In the genomic region with DNA sequence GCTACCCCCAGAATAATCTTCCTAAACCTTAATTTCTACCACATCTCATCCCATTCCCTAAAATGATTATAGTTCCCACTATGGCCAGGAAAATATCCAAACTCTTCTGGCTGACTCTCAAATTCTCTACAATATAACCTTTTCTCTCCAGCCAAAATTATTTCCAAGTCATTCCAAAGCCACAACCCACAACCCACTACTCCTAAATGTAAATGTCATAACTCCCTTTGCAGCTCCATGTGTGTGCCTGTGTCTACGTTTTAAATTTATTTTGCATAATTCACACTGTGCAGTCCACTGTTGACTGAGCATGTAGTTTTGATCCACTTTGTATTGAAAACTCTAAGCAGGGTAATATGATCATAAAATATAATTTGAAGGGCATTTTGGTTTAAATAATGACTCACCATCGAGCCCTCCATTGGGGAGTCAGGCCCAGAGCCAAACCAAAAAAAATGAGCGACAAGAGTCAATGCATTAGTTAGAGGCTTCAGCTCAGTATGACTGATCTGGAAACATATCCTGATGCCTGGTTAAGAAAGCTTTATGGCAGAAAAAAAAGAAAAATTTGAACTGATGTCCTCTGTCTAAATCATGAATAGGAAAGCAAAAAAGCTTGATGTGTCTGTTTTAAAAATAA, we compare ENCODE assay signal across 15 cellular contexts.
DNase-seq lines count a peak whose midpoint lies in the region; ATAC-seq and TF ChIP-seq lines count a peak whose summit lies in the region.
"Had no signal": no experiment of that assay in that cellular context is flagged by ENCODE, and none has a peak within 500 bp of the region (broad histone marks: within the 10 kb centered on the region; RNA-seq: fewer than 3 reads in every experiment).

No MANE protein-coding gene starts in this region.

- H3K9me3 ChIP-seq in osteoblast (ENCODE audit: low read depth, low read length) = no peaks in the 10 kb centered on the region
- no peaks in the 10 kb centered on the region for H3K9me3 ChIP-seq in CD8-positive, alpha-beta memory T cell (ENCODE audit: low read length)

- TF ChIP-seq CTCF in osteoblast (IDR thresholded peaks at IDR 0.05; ENCODE audit: extremely low read depth, low read depth, low read length) = no peak

- H3K4me1 ChIP-seq in osteoblast (ENCODE audit: insufficient read depth, low read length) = peaks cover 44% of the 10 kb centered on the region
- H3K4me1 ChIP-seq in CD8-positive, alpha-beta memory T cell (ENCODE audit: insufficient read depth, low read length) = no peaks in the 10 kb centered on the region

- H3K4me2 ChIP-seq in osteoblast (ENCODE audit: insufficient read depth, low read length) = peak overlapping the region; percentile 23
- H3K4me2 ChIP-seq: KMS-11 had no signal

- no peaks in the 10 kb centered on the region for H3K27me3 ChIP-seq in osteoblast (ENCODE audit: insufficient read depth, low read length)
- no peaks in the 10 kb centered on the region for H3K27me3 ChIP-seq in CD8-positive, alpha-beta memory T cell (ENCODE audit: insufficient read depth, low read length, poor library complexity, severe bottlenecking)

- H3K27ac Mint-ChIP-seq in CD8-positive, alpha-beta memory T cell = no peak overlapping the region
- H3K27ac Mint-ChIP-seq: CD14-positive monocyte had no signal

- no peaks in the 10 kb centered on the region for H4K20me1 ChIP-seq in osteoblast (ENCODE audit: insufficient read depth, low read length)

- H3K4me1 Mint-ChIP-seq in CD8-positive, alpha-beta memory T cell = no peaks in the 10 kb centered on the region

- no peaks in the 10 kb centered on the region for H3K36me3 ChIP-seq in osteoblast (ENCODE audit: insufficient read depth, low read length)
- H3K36me3 ChIP-seq in CD8-positive, alpha-beta memory T cell (ENCODE audit: insufficient read depth, low read length) = no peaks in the 10 kb centered on the region

- CTCF ChIA-PET in CD8-positive, alpha-beta memory T cell (lab: Charles Lee) = no interaction called here

- H3K27me3 Mint-ChIP-seq in CD8-positive, alpha-beta memory T cell = no peaks in the 10 kb centered on the region

- ATAC-seq in GM21717 (IDR thresholded peaks at IDR 0.05; ENCODE audit: unreplicated experiment) = no peak
- no peak for ATAC-seq in GM21529 (IDR thresholded peaks at IDR 0.05; ENCODE audit: unreplicated experiment)

- H3K9me3 Mint-ChIP-seq in CD8-positive, alpha-beta memory T cell = no peaks in the 10 kb centered on the region

- DNase-seq in Daoy (ENCODE audit: low read depth) = peak; percentile 49
- peak; percentile 55 for DNase-seq in M059J (ENCODE audit: low read depth)
- peak; percentile 56 for DNase-seq in astrocyte of the hippocampus (ENCODE audit: low read depth, low spot score)
- peak; percentile 61 for DNase-seq in osteoblast (ENCODE audit: insufficient read length, low spot score, missing footprints)
- no peak for DNase-seq in activated T-cell treated with anti-CD3 and anti-CD28 coated beads, Interleukin-2, amount 50 U/mL, for 48 hours
- no peak for DNase-seq in CD8-positive, alpha-beta memory T cell
- DNase-seq: DMS79; NCI-H1417; NCI-H2029; NCI-H524 treated with DMSO at 0.1 percent for 48 hours; NK-92 treated with Interleukin-12 subunit alpha and Interleukin-12 subunit beta, amount 100 ng/mL, for 24 hours had no signal

- POLR2A ChIA-PET in CD8-positive, alpha-beta memory T cell (lab: Charles Lee) = no interaction called here

- no peaks in the 10 kb centered on the region for H3K79me2 ChIP-seq in osteoblast (ENCODE audit: insufficient read depth, low read length)

- no peak overlapping the region for H2AFZ ChIP-seq in osteoblast (ENCODE audit: low read length)

- peak overlapping the region; percentile 20 for H3K27ac ChIP-seq in osteoblast (ENCODE audit: low read depth, low read length)
- H3K27ac ChIP-seq in CD8-positive, alpha-beta memory T cell (ENCODE audit: low read depth, low read length) = no peak overlapping the region
- H3K27ac ChIP-seq: KMS-11 had no signal

- H3K36me3 Mint-ChIP-seq in CD8-positive, alpha-beta memory T cell = no peaks in the 10 kb centered on the region

- no peak overlapping the region for H3K4me3 Mint-ChIP-seq in CD8-positive, alpha-beta memory T cell
- H3K4me3 Mint-ChIP-seq: CD14-positive monocyte had no signal

- no peak overlapping the region for H3K4me3 ChIP-seq in osteoblast (ENCODE audit: insufficient read depth, low read length)
- no peak overlapping the region for H3K4me3 ChIP-seq in CD8-positive, alpha-beta memory T cell (ENCODE audit: low read length)

Comparison
In these comparisons a context has a peak if more than half of its experiments do, and no peak if none do; other contexts are left out.
1. DNase-seq: peak in Daoy (single experiment), M059J (single experiment), astrocyte of the hippocampus (single experiment) and osteoblast (single experiment); none in activated T-cell treated with anti-CD3 and anti-CD28 coated beads, Interleukin-2, amount 50 U/mL, for 48 hours (0 of 2) and CD8-positive, alpha-beta memory T cell (0 of 5).